In genomic region chr2:32108111-32108510, GRCh38 we compare ENCODE assay signal across 23 cellular contexts.
"Had no signal": no experiment of that assay in that cellular context is flagged by ENCODE, and none has a peak within 500 bp of the region (broad histone marks: within the 10 kb centered on the region; RNA-seq: fewer than 3 reads in every experiment).

No MANE protein-coding gene starts in this region.

- DNase-seq: dermis blood vessel endothelial cell; dorsolateral prefrontal cortex; effector CD4-positive, alpha-beta T cell; effector memory CD4-positive, alpha-beta T cell; foreskin keratinocyte; glutamatergic neuron; head of caudate nucleus; heart right ventricle; hippocampal formation; left cardiac atrium; left lung; left ventricle myocardium superior; lower lobe of right lung; mesenchymal stem cell; mucosa of descending colon; naive B cell had no signal

- H3K27me3 ChIP-seq: dorsolateral prefrontal cortex, esophagus muscularis mucosa, foreskin keratinocyte, heart right ventricle, left lung had no signal

- H3K9me3 ChIP-seq: lower lobe of right lung, mucosa of descending colon had no signal

- FAIRE-seq: colon, endothelial cell of umbilical vein, frontal cortex, islet of Langerhans, keratinocyte had no signal

- ATAC-seq: foreskin keratinocyte, heart right ventricle, left cardiac atrium, left lung, left ventricle myocardium superior, lower lobe of right lung, mucosa of descending colon had no signal

- H3K4me1 ChIP-seq: esophagus muscularis mucosa, foreskin keratinocyte, heart right ventricle, left lung, lower lobe of right lung had no signal

- H3K27ac ChIP-seq: coronary artery, dorsolateral prefrontal cortex, esophagus muscularis mucosa, foreskin keratinocyte, heart right ventricle, left lung, lower lobe of right lung had no signal

- H3K4me3 ChIP-seq: coronary artery, dorsolateral prefrontal cortex, esophagus muscularis mucosa, heart right ventricle, left lung, lower lobe of right lung, mucosa of descending colon had no signal
